Comparison of ENCODE assay signal across 20 cellular contexts in genomic region chr2:20474757-20475566, GRCh38. TPM values are rescaled to one million over a fixed set of nuclear protein-coding genes. Genes with fewer than 3 reads are reported as not detected.
DNase-seq lines count a peak whose midpoint lies in the region; ATAC-seq and TF ChIP-seq lines count a peak whose summit lies in the region.
"Had no signal": no experiment of that assay in that cellular context is flagged by ENCODE, and none has a peak within 500 bp of the region (broad histone marks: within the 10 kb centered on the region; RNA-seq: fewer than 3 reads in every experiment).

No MANE protein-coding gene starts in this region.

- H4K20me1 ChIP-seq in osteoblast (ENCODE audit: insufficient read depth, low read length): no peaks in the 10 kb centered on the region

- peak overlapping the region; percentile 46 for H2AFZ ChIP-seq in osteoblast (ENCODE audit: low read length)

- no peak overlapping the region for H3K4me3 ChIP-seq in adrenal gland
- H3K4me3 ChIP-seq in left ventricle myocardium inferior: no peak overlapping the region
- no peak overlapping the region for H3K4me3 ChIP-seq in osteoblast (ENCODE audit: insufficient read depth, low read length)
- H3K4me3 ChIP-seq in upper lobe of right lung: no peak overlapping the region
- H3K4me3 ChIP-seq: body of pancreas, SJSA1, upper lobe of left lung had no signal

- H3K27me3 ChIP-seq in adrenal gland: no peaks in the 10 kb centered on the region
- no peaks in the 10 kb centered on the region for H3K27me3 ChIP-seq in left ventricle myocardium inferior (ENCODE audit: low read depth)
- H3K27me3 ChIP-seq in osteoblast (ENCODE audit: insufficient read depth, low read length): no peaks in the 10 kb centered on the region
- H3K27me3 ChIP-seq in upper lobe of right lung: no peaks in the 10 kb centered on the region
- H3K27me3 ChIP-seq: body of pancreas, SJSA1, upper lobe of left lung had no signal

- intact Hi-C loops in adrenal gland (cut with DNase I): no loop called here
- intact Hi-C loops in left ventricle myocardium inferior (cut with micrococcal nuclease): no loop called here
- intact Hi-C loops in upper lobe of right lung (cut with DNase I): no loop called here

- peaks cover 7 to 12% of the 10 kb centered on the region in 2 donors for H3K4me1 ChIP-seq in adrenal gland (replicated peaks in 1 of 2)
- H3K4me1 ChIP-seq in left ventricle myocardium inferior: peaks cover 11% of the 10 kb centered on the region
- H3K4me1 ChIP-seq in osteoblast (ENCODE audit: insufficient read depth, low read length): peaks cover 7% of the 10 kb centered on the region
- H3K4me1 ChIP-seq in upper lobe of right lung: no peaks in the 10 kb centered on the region
- H3K4me1 ChIP-seq: SJSA1 had no signal

- ATAC-seq in upper lobe of right lung: no peak
- no peak for ATAC-seq in GM18505 (IDR thresholded peaks at IDR 0.05; ENCODE audit: unreplicated experiment)
- ATAC-seq: activated naive CD4-positive, alpha-beta T cell treated with anti-CD3 and anti-CD28 coated beads, Interleukin-2, amount 50 U/mL, for 72 hours; body of pancreas; T-helper 17 cell had no signal

- POLR2A ChIA-PET in RWPE1 (lab: Yijun Ruan, JAX; ENCODE audit: low non-redundant PET): no interaction called here

- H3K4me2 ChIP-seq in osteoblast (ENCODE audit: insufficient read depth, low read length): no peak overlapping the region
- H3K4me2 ChIP-seq: KMS-11 had no signal

- peak in 5 of 7 donors; percentile 48 to 57 (median 53) for DNase-seq in adrenal gland
- no peak for DNase-seq in left ventricle myocardium inferior
- no peak for DNase-seq in osteoblast (ENCODE audit: insufficient read length, low spot score, missing footprints)
- peak; percentile 30 for DNase-seq in upper lobe of right lung
- DNase-seq in NOMO-1 treated with DMSO at 0.1 percent for 48 hours (lab: John Stamatoyannopoulos, UW; ENCODE audit: unreplicated experiment): no peak
- DNase-seq in RWPE1 (ENCODE audit: low spot score): no peak
- DNase-seq: activated CD4-positive, alpha-beta memory T cell treated with anti-CD3 and anti-CD28 coated beads, Interleukin-2, amount 10 ng/mL, durations not matched to agents 7 days and 5 days; activated T-cell treated with anti-CD3 and anti-CD28 coated beads, Interleukin-2, amount 50 U/mL, for 48 hours; body of pancreas; NCI-H1092 treated with DMSO at 0.1 percent for 48 hours; NCI-H526 treated with DMSO at 0.1 percent for 48 hours; stimulated activated CD4-positive, alpha-beta T cell treated with anti-CD3 and anti-CD28 coated beads, Interleukin-15, amount 100 ng/mL, for 24 hours; stimulated activated naive CD4-positive, alpha-beta T cell; T-helper 17 cell had no signal

- CTCF ChIA-PET in RWPE1 (lab: Yijun Ruan, JAX): no interaction called here

- 67 to 78% (median 69%) methylated on average over 7 of the region's 7 CpGs for WGBS in adrenal gland, 4 donors

- H3K27ac ChIP-seq in adrenal gland (peak overlapping the region in 2 of 5 donors; percentile 36 to 85), left ventricle myocardium inferior (replicated peaks) (peak overlapping the region; percentile 73), osteoblast (ENCODE audit: low read depth, low read length) (no peak overlapping the region), upper lobe of right lung (no peak overlapping the region), RWPE1 (no peak overlapping the region)
- H3K27ac ChIP-seq: body of pancreas, epithelial cell of prostate, KMS-11, SJSA1 had no signal

- H3K79me2 ChIP-seq in osteoblast (ENCODE audit: insufficient read depth, low read length): no peaks in the 10 kb centered on the region

- no peak for TF ChIP-seq CTCF in adrenal gland (IDR thresholded peaks at IDR 0.05)
- no peak for TF ChIP-seq CTCF in left ventricle myocardium inferior (IDR thresholded peaks at IDR 0.05; ENCODE audit: borderline replicate concordance)
- TF ChIP-seq CTCF in osteoblast (IDR thresholded peaks at IDR 0.05; ENCODE audit: extremely low read depth, low read depth, low read length): no peak
- TF ChIP-seq CTCF in upper lobe of right lung (IDR thresholded peaks at IDR 0.05): no peak
- TF ChIP-seq CTCF in RWPE1 (conservative IDR thresholded peaks at IDR 0.05; ENCODE audit: low read depth): no peak

- TF ChIP-seq POLR2A in adrenal gland (IDR thresholded peaks at IDR 0.05): no peak
- no peak for TF ChIP-seq POLR2A in GM18505 (IDR thresholded peaks at IDR 0.05; ENCODE audit: borderline replicate concordance, extremely low read depth, insufficient read depth, insufficient read length)

- H3K9me3 ChIP-seq in adrenal gland (replicated peaks in 1 of 3) (no peaks in the 10 kb centered on the region), left ventricle myocardium inferior (replicated peaks) (no peaks in the 10 kb centered on the region), osteoblast (ENCODE audit: low read depth, low read length) (no peaks in the 10 kb centered on the region), upper lobe of right lung (no peaks in the 10 kb centered on the region)
- H3K9me3 ChIP-seq: body of pancreas, SJSA1, upper lobe of left lung had no signal

- no peaks in the 10 kb centered on the region for H3K36me3 ChIP-seq in adrenal gland (replicated peaks in 1 of 2)
- no peaks in the 10 kb centered on the region for H3K36me3 ChIP-seq in left ventricle myocardium inferior
- H3K36me3 ChIP-seq in osteoblast (ENCODE audit: insufficient read depth, low read length): no peaks in the 10 kb centered on the region
- no peaks in the 10 kb centered on the region for H3K36me3 ChIP-seq in upper lobe of right lung
- H3K36me3 ChIP-seq: SJSA1, upper lobe of left lung had no signal

RNA-seq across cellular contexts. Expression of gene RHOB, which starts 28.1 kb away (rescaled TPM):
- 1,000 to 10,000 TPM in 2 of 8 donors, 100 to 1,000 TPM in 6; 299 to 1,281 (median 765) TPM for total RNA-seq in adrenal gland
- 100 to 1,000 TPM; 130 to 271 (median 232) TPM for polyA plus RNA-seq in adrenal gland
- total RNA-seq in left ventricle myocardium inferior: 193 TPM
- total RNA-seq in osteoblast: 145 and 161 TPM in 2 replicates
- 191 TPM for total RNA-seq in upper lobe of right lung

Comparison
In these comparisons a context has a peak if more than half of its experiments do, and no peak if none do; other contexts are left out.
1. DNase-seq: peak in adrenal gland (5 of 7) and upper lobe of right lung (single experiment); none in left ventricle myocardium inferior (single experiment), osteoblast (single experiment), NOMO-1 treated with DMSO at 0.1 percent for 48 hours (single experiment) and RWPE1 (single experiment).